1 cellular context compared by ENCODE assay signal in the genomic region with DNA sequence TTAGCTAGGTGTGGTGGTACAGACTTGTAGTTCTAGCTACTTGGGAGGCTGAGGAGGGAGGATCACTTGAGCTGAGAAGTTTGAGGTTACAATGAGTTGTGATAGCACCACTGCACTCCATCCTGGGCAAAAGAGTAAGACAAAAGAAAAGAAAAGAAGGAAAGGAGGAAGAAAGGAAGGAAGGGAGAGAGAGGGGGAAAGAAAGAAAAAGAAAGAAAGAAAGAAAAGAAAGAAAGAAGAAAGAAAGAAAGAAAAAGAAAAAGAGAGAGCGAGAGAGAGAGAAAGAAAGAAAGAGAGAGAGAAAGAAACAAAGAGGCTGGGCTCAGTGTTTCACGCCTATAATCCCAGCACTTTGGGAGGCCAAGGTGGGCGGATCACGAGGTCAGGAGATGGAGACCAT.
TF ChIP-seq lines count a peak whose summit lies in the region.

No MANE protein-coding gene starts in this region.

TF ChIP-seq in GM23338, 12 proteins besides CTCF, POLR2A, EP300 and RAD21 (continued from another document):
- no peak for TF ChIP-seq REST (IDR thresholded peaks at IDR 0.05; ENCODE audit: unreplicated experiment)
- no peak for TF ChIP-seq JUNB (IDR thresholded peaks at IDR 0.05; ENCODE audit: unreplicated experiment)
- no peak for TF ChIP-seq ZNF114 (CRISPR knock-in tag; IDR thresholded peaks at IDR 0.05)
- no peak for TF ChIP-seq EZH2phosphoT487 (IDR thresholded peaks at IDR 0.05; ENCODE audit: unreplicated experiment)
- TF ChIP-seq, protein P1, sequence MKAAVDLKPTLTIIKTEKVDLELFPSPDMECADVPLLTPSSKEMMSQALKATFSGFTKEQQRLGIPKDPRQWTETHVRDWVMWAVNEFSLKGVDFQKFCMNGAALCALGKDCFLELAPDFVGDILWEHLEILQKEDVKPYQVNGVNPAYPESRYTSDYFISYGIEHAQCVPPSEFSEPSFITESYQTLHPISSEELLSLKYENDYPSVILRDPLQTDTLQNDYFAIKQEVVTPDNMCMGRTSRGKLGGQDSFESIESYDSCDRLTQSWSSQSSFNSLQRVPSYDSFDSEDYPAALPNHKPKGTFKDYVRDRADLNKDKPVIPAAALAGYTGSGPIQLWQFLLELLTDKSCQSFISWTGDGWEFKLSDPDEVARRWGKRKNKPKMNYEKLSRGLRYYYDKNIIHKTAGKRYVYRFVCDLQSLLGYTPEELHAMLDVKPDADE (IDR thresholded peaks at IDR 0.05) = no peak
- TF ChIP-seq EZH2 (IDR thresholded peaks at IDR 0.05; ENCODE audit: low read depth, unreplicated experiment) = no peak
- TF ChIP-seq NANOG (IDR thresholded peaks at IDR 0.05; ENCODE audit: borderline replicate concordance) = no peak
- TF ChIP-seq STAT1 (IDR thresholded peaks at IDR 0.05; ENCODE audit: unreplicated experiment) = no peak
- TF ChIP-seq CREB1 (CRISPR knock-in tag; IDR thresholded peaks at IDR 0.05; ENCODE audit: low read depth) = no peak
- no peak for TF ChIP-seq POLR2AphosphoS5 (IDR thresholded peaks at IDR 0.05; ENCODE audit: low read depth)
- no peak for TF ChIP-seq ZNF331 (CRISPR knock-in tag; IDR thresholded peaks at IDR 0.05; ENCODE audit: low read depth)
